1 cellular context compared by ENCODE assay signal in the genomic region with DNA sequence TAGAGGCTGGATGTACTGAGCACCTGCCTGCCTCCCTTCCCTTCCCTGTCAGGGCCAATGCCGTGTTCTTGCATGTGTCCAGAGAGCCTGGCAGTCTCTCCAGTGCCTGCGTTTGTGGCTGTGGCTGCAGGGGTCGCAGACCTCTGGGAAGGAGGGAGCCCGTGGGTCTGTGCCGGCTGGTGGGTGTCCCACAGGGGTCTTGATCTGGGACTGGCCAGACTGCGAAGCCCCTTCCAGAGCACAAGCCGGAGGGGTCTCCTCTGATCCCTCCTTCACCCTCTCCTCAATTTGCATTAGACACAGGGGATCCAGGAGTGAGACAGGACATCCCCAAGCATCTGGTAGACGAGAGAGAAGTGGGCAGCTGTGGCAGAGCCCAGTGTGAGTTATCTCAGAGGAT.
TF ChIP-seq lines count a peak whose summit lies in the region.

No MANE protein-coding gene starts in this region.

TF ChIP-seq in WTC11, 78 proteins besides CTCF, POLR2A, EP300 and RAD21 (continued from another document):
- TF ChIP-seq ZNF281 (CRISPR knock-in tag; IDR thresholded peaks at IDR 0.05): no peak
- no peak for TF ChIP-seq ATF2 (CRISPR knock-in tag; IDR thresholded peaks at IDR 0.05; ENCODE audit: borderline replicate concordance, low read depth)
- no peak for TF ChIP-seq HMGA2 (CRISPR knock-in tag; IDR thresholded peaks at IDR 0.05)
TF ChIP-seq in WTC11: peak in this region for 1.
